In the genomic region with DNA sequence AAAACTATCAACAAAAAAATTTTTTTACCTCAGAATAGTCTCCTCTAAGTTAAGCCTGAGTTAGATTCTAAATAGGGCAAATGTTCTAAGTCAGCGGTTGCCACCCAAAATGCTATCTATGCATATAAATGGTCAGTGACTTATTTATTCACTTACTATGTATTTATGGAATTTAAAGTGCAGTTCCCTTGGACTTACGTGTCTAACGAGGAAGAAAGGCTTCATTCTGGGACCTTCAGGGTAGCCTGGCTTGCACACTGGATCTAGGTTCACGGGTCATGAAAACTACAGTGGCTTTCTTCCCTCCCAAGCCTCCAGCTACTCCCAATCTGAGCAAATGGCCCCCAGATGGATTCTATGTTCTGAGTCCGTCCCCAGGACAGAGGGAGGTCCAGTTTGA, we compare ENCODE assay signal across 11 cellular contexts.
DNase-seq lines count a peak whose midpoint lies in the region; ATAC-seq and TF ChIP-seq lines count a peak whose summit lies in the region.
"Had no signal": no experiment of that assay in that cellular context is flagged by ENCODE, and none has a peak within 500 bp of the region (broad histone marks: within the 10 kb centered on the region; RNA-seq: fewer than 3 reads in every experiment).

No MANE protein-coding gene starts in this region.

- H3K27me3 ChIP-seq in right atrium auricular region (no peaks in the 10 kb centered on the region), upper lobe of right lung (no peaks in the 10 kb centered on the region)

- no peaks in the 10 kb centered on the region for H3K36me3 Mint-ChIP-seq in brain
- no peaks in the 10 kb centered on the region for H3K36me3 Mint-ChIP-seq in naive thymus-derived CD8-positive, alpha-beta T cell

- ATAC-seq in Right ventricle myocardium superior (ENCODE audit: poor library complexity) (no peak), upper lobe of right lung (no peak), GM21528 (IDR thresholded peaks at IDR 0.05; ENCODE audit: low FRiP score, unreplicated experiment) (no peak), HG03571 (IDR thresholded peaks at IDR 0.05; ENCODE audit: unreplicated experiment) (no peak), HG02571 (IDR thresholded peaks at IDR 0.05; ENCODE audit: unreplicated experiment) (no peak)
- no peak for ATAC-seq in naive thymus-derived CD8-positive, alpha-beta T cell

- TF ChIP-seq CTCF in right atrium auricular region (IDR thresholded peaks at IDR 0.05), result no peak
- no peak for TF ChIP-seq CTCF in brain (conservative IDR thresholded peaks at IDR 0.05)
- TF ChIP-seq CTCF in upper lobe of right lung (IDR thresholded peaks at IDR 0.05), result no peak

- H3K36me3 ChIP-seq in right atrium auricular region (no peaks in the 10 kb centered on the region), upper lobe of right lung (no peaks in the 10 kb centered on the region)

- intact Hi-C loops in Right ventricle myocardium superior (cut with DNase I) (no loop called here), upper lobe of right lung (cut with DNase I) (no loop called here)

- DNase-seq in right atrium auricular region (ENCODE audit: low spot score) (peak; percentile 13), Right ventricle myocardium superior (no peak), upper lobe of right lung (no peak)
- no peak for DNase-seq in naive thymus-derived CD8-positive, alpha-beta T cell
- DNase-seq: HCEC 1CT, NCI-H510A treated with DMSO at 0.1 percent for 48 hours had no signal

- H3K4me1 Mint-ChIP-seq in brain, result peaks cover 43% of the 10 kb centered on the region
- H3K4me1 Mint-ChIP-seq in naive thymus-derived CD8-positive, alpha-beta T cell, result peaks cover 33 to 63% (median 59%) of the 10 kb centered on the region in 4 donors

- H3K4me1 ChIP-seq in right atrium auricular region (peaks cover 0 to 33% of the 10 kb centered on the region in 2 donors), upper lobe of right lung (peaks cover 40% of the 10 kb centered on the region)

- H3K27ac ChIP-seq in right atrium auricular region (peak overlapping the region; percentile 52 to 61), upper lobe of right lung (peak overlapping the region; percentile 81)
- H3K27ac ChIP-seq: VCaP had no signal

- H3K4me3 ChIP-seq in right atrium auricular region (no peak overlapping the region), upper lobe of right lung (no peak overlapping the region)

- H3K9me3 ChIP-seq in right atrium auricular region (no peaks in the 10 kb centered on the region), upper lobe of right lung (no peaks in the 10 kb centered on the region)

- POLR2A ChIA-PET in naive thymus-derived CD8-positive, alpha-beta T cell (lab: Charles Lee), result interaction anchor here (0.6 to 11.4 kb wide), 11 partner anchors 10 to 112 kb away, joined by 4 to 173 read pairs (median 35); partner anchors contain the start of gene ARF6

- peak overlapping the region in 3 of 5 experiments; percentile 24 to 89 (median 66) for H3K27ac Mint-ChIP-seq in brain
- peak overlapping the region; percentile 93 to 98 (median 96) for H3K27ac Mint-ChIP-seq in naive thymus-derived CD8-positive, alpha-beta T cell

- peaks cover 0 to 3% (median 0%) of the 10 kb centered on the region in 5 experiments for H3K9me3 Mint-ChIP-seq in brain
- H3K9me3 Mint-ChIP-seq in naive thymus-derived CD8-positive, alpha-beta T cell, result no peaks in the 10 kb centered on the region

- H3K4me3 Mint-ChIP-seq in brain, result no peak overlapping the region
- H3K4me3 Mint-ChIP-seq in naive thymus-derived CD8-positive, alpha-beta T cell, result peak overlapping the region in 4 of 10 donors; percentile 82 to 90 (median 86)

- H3K27me3 Mint-ChIP-seq in brain, result no peaks in the 10 kb centered on the region
- no peaks in the 10 kb centered on the region for H3K27me3 Mint-ChIP-seq in naive thymus-derived CD8-positive, alpha-beta T cell
